Comparison of ENCODE assay signal across 12 cellular contexts in the genomic region with DNA sequence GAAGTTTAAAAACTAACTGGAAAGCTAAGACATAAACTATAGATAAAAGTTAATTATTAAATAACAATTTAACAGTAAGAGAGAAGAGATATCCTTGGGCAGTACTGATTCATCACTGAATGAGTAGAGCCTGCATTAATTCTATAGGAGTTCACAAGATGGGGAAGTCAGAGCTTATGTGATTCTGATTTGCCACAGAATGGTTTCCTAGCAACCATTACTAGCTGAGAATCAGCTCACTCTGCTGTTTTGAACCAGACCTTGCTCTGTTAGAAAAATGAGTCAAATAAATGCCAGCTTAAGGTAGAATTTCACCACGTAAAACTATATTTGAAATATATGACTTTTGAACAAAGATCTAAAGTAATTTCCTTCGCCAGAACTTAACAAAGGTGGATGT.
DNase-seq lines count a peak whose midpoint lies in the region; ATAC-seq and TF ChIP-seq lines count a peak whose summit lies in the region.
"Had no signal": no experiment of that assay in that cellular context is flagged by ENCODE, and none has a peak within 500 bp of the region (broad histone marks: within the 10 kb centered on the region; RNA-seq: fewer than 3 reads in every experiment).

No MANE protein-coding gene starts in this region.

- TF ChIP-seq CTCF in GM20000 (IDR thresholded peaks at IDR 0.05; ENCODE audit: extremely low read depth, missing control alignments) (no peak), Peyer's patch (IDR thresholded peaks at IDR 0.05) (no peak), kidney epithelial cell (IDR thresholded peaks at IDR 0.05; ENCODE audit: insufficient read depth, low read length, poor library complexity, severe bottlenecking) (no peak)

- no peak overlapping the region for H3K4me3 ChIP-seq in Peyer's patch
- no peak overlapping the region for H3K4me3 ChIP-seq in kidney epithelial cell (ENCODE audit: low read depth, low read length)
- H3K4me3 ChIP-seq: left lung, psoas muscle had no signal

- peak overlapping the region in 3 of 4 donors; percentile 26 to 53 (median 48) for H3K27ac ChIP-seq in Peyer's patch
- H3K27ac ChIP-seq: HL-60, left lung, psoas muscle had no signal

- no peak for TF ChIP-seq POLR2A in Peyer's patch (IDR thresholded peaks at IDR 0.05)

- no peaks in the 10 kb centered on the region for H3K9me3 ChIP-seq in Peyer's patch
- H3K9me3 ChIP-seq: left lung, psoas muscle had no signal

- H3K36me3 ChIP-seq in Peyer's patch (no peaks in the 10 kb centered on the region), kidney epithelial cell (ENCODE audit: control insufficient read depth, insufficient read depth, low read length) (no peaks in the 10 kb centered on the region)
- H3K36me3 ChIP-seq: left lung had no signal

- no peaks in the 10 kb centered on the region for H3K4me1 ChIP-seq in Peyer's patch
- H3K4me1 ChIP-seq: left lung, psoas muscle had no signal

- no peaks in the 10 kb centered on the region for H3K27me3 ChIP-seq in Peyer's patch
- no peaks in the 10 kb centered on the region for H3K27me3 ChIP-seq in kidney epithelial cell (ENCODE audit: control insufficient read depth, insufficient read depth, low read length)
- H3K27me3 ChIP-seq: left lung had no signal

- DNase-seq in DMS153 (lab: John Stamatoyannopoulos, UW) (peak; percentile 39), DMS153 treated with DMSO at 0.1 percent for 48 hours (lab: John Stamatoyannopoulos, UW; ENCODE audit: unreplicated experiment) (no peak), GM20000 (ENCODE audit: low spot score) (peak; percentile 27), Peyer's patch (no peak), kidney epithelial cell (ENCODE audit: low read depth) (peak; percentile 12), LoVo (ENCODE audit: low spot score) (no peak), NCI-H774 (lab: John Stamatoyannopoulos, UW) (no peak)
- DNase-seq: 8988T, left lung, psoas muscle had no signal

- no peak for ATAC-seq in GM18867 (IDR thresholded peaks at IDR 0.05; ENCODE audit: unreplicated experiment)
- ATAC-seq: psoas muscle had no signal

Comparison
In these comparisons a context has a peak if more than half of its experiments do, and no peak if none do; other contexts are left out.
1. DNase-seq: peak in DMS153 (single experiment), GM20000 (single experiment) and kidney epithelial cell (single experiment); none in DMS153 treated with DMSO at 0.1 percent for 48 hours (single experiment), Peyer's patch (0 of 3), LoVo (single experiment) and NCI-H774 (single experiment).